2 cellular contexts compared by ENCODE assay signal in genomic region chr7:84701524-84702306, GRCh38.
TF ChIP-seq lines count a peak whose summit lies in the region.

No MANE protein-coding gene starts in this region.

TF ChIP-seq in IMR-90, 13 proteins besides CTCF, POLR2A, EP300 and RAD21 (continued from another document):
- TF ChIP-seq CHD1 (IDR thresholded peaks at IDR 0.05; ENCODE audit: low read depth, low read length), result no peak

TF ChIP-seq in GM12878, 131 proteins besides CTCF, POLR2A, EP300 and RAD21 (continued from another document):
- no peak for TF ChIP-seq ZBTB33 (IDR thresholded peaks at IDR 0.05)
- TF ChIP-seq SP1 (IDR thresholded peaks at IDR 0.05; ENCODE audit: low read depth, low read length), result no peak
- no peak for TF ChIP-seq REST (IDR thresholded peaks at IDR 0.05; ENCODE audit: low read depth, low read length)
